Comparison of ENCODE assay signal across 8 cellular contexts in genomic region chr1:44212355-44213221, GRCh38. TPM values are rescaled to one million over a fixed set of nuclear protein-coding genes. Genes with fewer than 3 reads are reported as not detected.
DNase-seq lines count a peak whose midpoint lies in the region; ATAC-seq, FAIRE-seq and TF ChIP-seq lines count a peak whose summit lies in the region.

No MANE protein-coding gene starts in this region.

- peaks cover 29% of the 10 kb centered on the region for H3K4me1 Mint-ChIP-seq in T-helper 17 cell

- H3K79me1 ChIP-seq in H1 (ENCODE audit: low read depth, low read length), result peaks cover 3% of the 10 kb centered on the region; the same call in 1 of the 2 replicates
- peaks cover 3% of the 10 kb centered on the region for H3K79me1 ChIP-seq in trophoblast cell (ENCODE audit: low read length)

- DNase-seq in GM12892 (ENCODE audit: insufficient read length), result no peak
- peak in 2 of 3 donors; percentile 30 to 31 for DNase-seq in T-helper 17 cell
- no peak for DNase-seq in H1 (ENCODE audit: low read depth in 1 of 2, low spot score in 2 of 2)
- no peak for DNase-seq in trophoblast cell
- DNase-seq in HuH-7.5 (ENCODE audit: low spot score), result no peak
- DNase-seq in Kasumi-1 (lab: John Stamatoyannopoulos, UW), result no peak
- DNase-seq in activated gamma-delta T cell treated with Interleukin-2 at 50 U/mL for 16 hours, result no peak

- H3K36me3 ChIP-seq in H1 (ENCODE audit: control insufficient read depth in 2 of 4, insufficient read depth in 4 of 4, low read length in 3 of 4) (peaks cover 0 to 10% (median 5%) of the 10 kb centered on the region in 4 experiments; a peak in 7 of 8 replicates), trophoblast cell (ENCODE audit: control insufficient read depth in 1 of 2, insufficient read depth in 2 of 2, low read length in 2 of 2) (peaks cover 5 to 14% of the 10 kb centered on the region in 2 experiments)

- H3K4me1 ChIP-seq in H1 (replicated peaks in 1 of 4; ENCODE audit: control insufficient read depth in 3 of 4, insufficient read depth in 4 of 4, low read length in 3 of 4) (peaks cover 0 to 7% (median 2%) of the 10 kb centered on the region in 4 experiments; a peak in 3 of 7 replicates), trophoblast cell (ENCODE audit: control insufficient read depth in 1 of 2, insufficient read depth in 2 of 2, low read length in 2 of 2) (peaks cover 5 to 11% of the 10 kb centered on the region in 2 experiments)

- no peak overlapping the region for H2BK5ac ChIP-seq in H1 (ENCODE audit: low read depth, low read length)
- no peak overlapping the region for H2BK5ac ChIP-seq in trophoblast cell (ENCODE audit: low read depth, low read length, poor library complexity)

- H4K91ac ChIP-seq in H1 (replicated peaks; ENCODE audit: insufficient read length, low read length), result no peak overlapping the region
- H4K91ac ChIP-seq in trophoblast cell (ENCODE audit: low read depth, low read length), result no peak overlapping the region

- no peak overlapping the region for H3K56ac ChIP-seq in H1 (replicated peaks; ENCODE audit: insufficient read length, low read depth, low read length)

- no peak for TF ChIP-seq CTCF in H1 (IDR thresholded peaks at IDR 0.05; ENCODE audit: control extremely low read depth in 1 of 3, insufficient read depth in 1 of 3, low read depth in 1 of 3, low read length in 3 of 3)

- H3K18ac ChIP-seq in H1 (ENCODE audit: extremely low read depth, low read length), result no peak overlapping the region
- no peak overlapping the region for H3K18ac ChIP-seq in trophoblast cell (ENCODE audit: low read length)

- H3K36me3 Mint-ChIP-seq in T-helper 17 cell (ENCODE audit: low read depth), result peaks cover 6% of the 10 kb centered on the region

- no peak for TF ChIP-seq EP300 in H1 (IDR thresholded peaks at IDR 0.05; ENCODE audit: borderline replicate concordance in 1 of 2, low read depth in 2 of 2, low read length in 2 of 2)

- WGBS in H1 (ENCODE audit: extremely low coverage in 1 of 2, insufficient coverage in 1 of 2, insufficient read length in 1 of 2, insufficient replicate concordance in 2 of 2, low coverage in 1 of 2, low lambda C conversion rate in 2 of 2, missing lambda C conversion rate in 1 of 2), 2 experiments, result 71% methylated on average over 9 of the region's 9 CpGs; no CpG with 5 or more reads in 1 of the 2 experiments
- WGBS in trophoblast cell (ENCODE audit: extremely low coverage, insufficient coverage, insufficient read length), result no CpG with 5 or more reads among the region's 9 CpGs

- peaks cover 0 to 6% of the 10 kb centered on the region in 2 experiments; a peak in 1 of 4 replicates for H3K79me2 ChIP-seq in H1 (ENCODE audit: control insufficient read depth in 1 of 2, insufficient read depth in 2 of 2, low read length in 2 of 2)
- H3K79me2 ChIP-seq in trophoblast cell (ENCODE audit: control insufficient read depth, insufficient read depth, low read length, poor library complexity), result peaks cover 4% of the 10 kb centered on the region

- H4K5ac ChIP-seq in H1 (ENCODE audit: insufficient read length, low read depth, low read length), result no peak overlapping the region

- no peak for TF ChIP-seq RAD21 in H1 (IDR thresholded peaks at IDR 0.05 in 1 of 2, conservative IDR thresholded peaks at IDR 0.05 in 1 of 2; ENCODE audit: low read depth in 2 of 2, low read length in 2 of 2)

- TF ChIP-seq POLR2A in GM12892 (IDR thresholded peaks at IDR 0.05; ENCODE audit: low read depth, low read length) (no peak; the same call in 1 of the 2 replicates), H1 (IDR thresholded peaks at IDR 0.05; ENCODE audit: control extremely low read depth in 1 of 2, low read depth in 2 of 2, low read length in 2 of 2) (no peak)

- no peak overlapping the region for H3K4ac ChIP-seq in H1 (replicated peaks; ENCODE audit: insufficient read length, low read depth, low read length)
- H3K4ac ChIP-seq in trophoblast cell (ENCODE audit: low read depth, low read length), result no peak overlapping the region

- peak overlapping the region; percentile 94 for H3K27ac Mint-ChIP-seq in T-helper 17 cell

- peak overlapping the region; percentile 61 for H4K12ac ChIP-seq in trophoblast cell (ENCODE audit: low read depth, low read length)

- POLR2A ChIA-PET in H1 (lab: Charles Lee; ENCODE audit: partially characterized antibody), result interaction anchor here (0.6 to 2.4 kb wide), 10 partner anchors 11 to 509 kb away, joined by 3 to 10 read pairs (median 4); no protein-coding TSS in a partner anchor

- H3K23ac ChIP-seq in H1 (ENCODE audit: insufficient read length) (no peak overlapping the region), trophoblast cell (ENCODE audit: low read length) (no peak overlapping the region)

- peak overlapping the region; percentile 82; the same call in 1 of the 2 replicates for H4K8ac ChIP-seq in H1 (ENCODE audit: extremely low read depth, insufficient read depth, low read length)
- peak overlapping the region; percentile 88 for H4K8ac ChIP-seq in trophoblast cell (ENCODE audit: low read depth, low read length)

- H2BK20ac ChIP-seq in H1 (ENCODE audit: low read length), result no peak overlapping the region

- peaks cover 8% of the 10 kb centered on the region for H3K23me2 ChIP-seq in H1 (ENCODE audit: low read depth, low read length)

- H3K4me3 Mint-ChIP-seq in T-helper 17 cell, result peak overlapping the region; percentile 94

- H2AK5ac ChIP-seq in H1 (ENCODE audit: low read depth, low read length) (no peak overlapping the region), trophoblast cell (ENCODE audit: low read length) (no peak overlapping the region)

- peak overlapping the region in 1 of 4 experiments; percentile 69; a peak in 1 of 7 replicates for H3K9ac ChIP-seq in H1 (replicated peaks in 1 of 4; ENCODE audit: extremely low read depth in 1 of 4, low read depth in 3 of 4, low read length in 3 of 4)
- no peak overlapping the region for H3K9ac ChIP-seq in trophoblast cell (ENCODE audit: low read length)

- 0 out of 2 replicates have a peak overlapping the region, but pooled peaks have one; percentile 18 for H2BK12ac ChIP-seq in H1 (ENCODE audit: low read depth, low read length)
- H2BK12ac ChIP-seq in trophoblast cell (ENCODE audit: low read length), result no peak overlapping the region

- H2BK15ac ChIP-seq in H1 (ENCODE audit: low read length), result 0 out of 2 replicates have a peak overlapping the region, but pooled peaks have one; percentile 33

- H3K27ac ChIP-seq in H1 (ENCODE audit: low read depth, low read length) (no peak overlapping the region), trophoblast cell (ENCODE audit: low read depth, low read length) (no peak overlapping the region)

- H2AFZ ChIP-seq in H1 (ENCODE audit: low read length) (peak overlapping the region; percentile 45), trophoblast cell (ENCODE audit: insufficient read depth, low read length, poor library complexity) (peak overlapping the region; percentile 77)

- FAIRE-seq in GM12892 (lab: Jason Lieb, UNC) (peak; percentile 51), H1 (lab: Jason Lieb, UNC) (no peak)

- H2BK120ac ChIP-seq in H1 (replicated peaks; ENCODE audit: low read depth, low read length) (no peak overlapping the region), trophoblast cell (ENCODE audit: insufficient read depth, low read length, poor library complexity) (no peak overlapping the region)

- H3K27me3 Mint-ChIP-seq in T-helper 17 cell, result no peaks in the 10 kb centered on the region

- H3K27me3 ChIP-seq in H1 (replicated peaks in 1 of 4; ENCODE audit: control insufficient read depth in 3 of 4, extremely low read depth in 1 of 4, insufficient read depth in 3 of 4, low read length in 3 of 4), result peaks cover 0 to 5% (median 2%) of the 10 kb centered on the region in 4 experiments; a peak in 2 of 7 replicates
- no peaks in the 10 kb centered on the region for H3K27me3 ChIP-seq in trophoblast cell (ENCODE audit: insufficient read depth, low read length)

- no peaks in the 10 kb centered on the region for H3K9me3 ChIP-seq in T-helper 17 cell (ENCODE audit: control insufficient read depth, low read length, poor library complexity, severe bottlenecking)
- H3K9me3 ChIP-seq in H1 (ENCODE audit: insufficient read depth in 2 of 2, low read depth in 1 of 2, low read length in 1 of 2), result no peaks in the 10 kb centered on the region
- peaks cover 2% of the 10 kb centered on the region for H3K9me3 ChIP-seq in trophoblast cell (ENCODE audit: insufficient read depth, low read depth, low read length)

- CTCF ChIA-PET in H1 (lab: Charles Lee; ENCODE audit: partially characterized antibody), result interaction anchor here (0.6 to 18.7 kb wide), 13 partner anchors 9 to 441 kb away, joined by 3 to 250 read pairs (median 4); no protein-coding TSS in a partner anchor

- peak overlapping the region; percentile 72 to 89 (median 82); a peak in 7 of 8 replicates for H3K4me3 ChIP-seq in H1 (ENCODE audit: extremely low read depth in 1 of 4, insufficient read depth in 2 of 4, low read depth in 3 of 4, low read length in 4 of 4)
- H3K4me3 ChIP-seq in trophoblast cell (ENCODE audit: low read depth, low read length), result no peak overlapping the region

- peak overlapping the region; percentile 98 to 99 for H3K4me2 ChIP-seq in H1 (ENCODE audit: insufficient read depth in 1 of 2, low read depth in 2 of 2, low read length in 2 of 2)
- peak overlapping the region; percentile 86 for H3K4me2 ChIP-seq in trophoblast cell (ENCODE audit: low read length)

- H3K14ac ChIP-seq in H1 (ENCODE audit: insufficient read length) (no peak overlapping the region), trophoblast cell (ENCODE audit: low read length) (no peak overlapping the region)

- peak; percentile 73 for ATAC-seq in T-helper 17 cell
- no peak for ATAC-seq in HG03139 (IDR thresholded peaks at IDR 0.05; ENCODE audit: unreplicated experiment)

- H4K20me1 ChIP-seq in H1 (replicated peaks in 1 of 2; ENCODE audit: control insufficient read depth in 1 of 2, insufficient read depth in 2 of 2, low read length in 2 of 2), result peaks cover 0 to 3% of the 10 kb centered on the region in 2 experiments

TF ChIP-seq in H1, 55 proteins besides CTCF, POLR2A, EP300 and RAD21 (continues in another document):
- TF ChIP-seq ZNF274 (IDR thresholded peaks at IDR 0.05; ENCODE audit: borderline replicate concordance, extremely low read depth, low read length) (no peak), RXRA (IDR thresholded peaks at IDR 0.05; ENCODE audit: insufficient read depth, low read depth, low read length) (no peak), SRF (IDR thresholded peaks at IDR 0.05; ENCODE audit: low read depth, low read length) (no peak), YY1 (IDR thresholded peaks at IDR 0.05; ENCODE audit: low read depth, low read length) (no peak)

RNA-seq across cellular contexts. Expression of gene DMAP1, which starts 0.7 kb away (rescaled TPM):
- 17.4 TPM for polyA plus RNA-seq in GM12892 (2012; ENCODE audit: missing spikeins)
- total RNA-seq in T-helper 17 cell, result 10 to 100 TPM; 52.9 to 59.1 TPM
- 36.4 and 37.6 TPM in 2 replicates for total RNA-seq in H1 (2021; fragmentation: NEBNext Ultra II Directional; extraction: Animal tissue kit (Norgen Biotek cat#: 25700))
- polyA plus RNA-seq in H1 (2011; rRNA removed), result 42.4 and 61.1 TPM in 2 replicates
- 66.1 TPM for polyA plus RNA-seq in H1 (2011; cell fraction: cytosol; rRNA removed)
- polyA plus RNA-seq in H1 (2011; cell fraction: nucleus; rRNA removed), result 110 TPM
- polyA plus RNA-seq in H1 (2012, experiment 1 of 2), result 29.9 to 41.3 TPM (median 40.0 TPM) in 4 replicates
- polyA plus RNA-seq in H1 (2012, experiment 2 of 2), result 25.9 TPM
- polyA plus RNA-seq in H1 (2013, experiment 1 of 2), result 27.0 TPM
- polyA plus RNA-seq in H1 (2013, experiment 2 of 2), result 22.2 TPM
- 51.1 and 65.7 TPM in 2 replicates for polyA minus RNA-seq in H1 (2011; rRNA and poly(A)+ RNA removed)
- polyA minus RNA-seq in H1 (2011; cell fraction: cytosol; rRNA and poly(A)+ RNA removed), result 33.0 TPM
- polyA minus RNA-seq in H1 (2011; cell fraction: nucleus; rRNA and poly(A)+ RNA removed), result 42.7 TPM
- 28.0 and 29.5 TPM in 2 replicates for polyA plus RNA-seq in trophoblast cell (2013)

Comparison
In these comparisons a context has a peak if more than half of its experiments do, and no peak if none do; other contexts are left out.
1. DNase-seq: peak in T-helper 17 cell (2 of 3); none in GM12892 (single experiment), H1 (0 of 2), trophoblast cell (0 of 2), HuH-7.5 (single experiment), Kasumi-1 (0 of 2) and activated gamma-delta T cell treated with Interleukin-2 at 50 U/mL for 16 hours (single experiment).